Comparison of ENCODE assay signal across 14 cellular contexts in the genomic region with DNA sequence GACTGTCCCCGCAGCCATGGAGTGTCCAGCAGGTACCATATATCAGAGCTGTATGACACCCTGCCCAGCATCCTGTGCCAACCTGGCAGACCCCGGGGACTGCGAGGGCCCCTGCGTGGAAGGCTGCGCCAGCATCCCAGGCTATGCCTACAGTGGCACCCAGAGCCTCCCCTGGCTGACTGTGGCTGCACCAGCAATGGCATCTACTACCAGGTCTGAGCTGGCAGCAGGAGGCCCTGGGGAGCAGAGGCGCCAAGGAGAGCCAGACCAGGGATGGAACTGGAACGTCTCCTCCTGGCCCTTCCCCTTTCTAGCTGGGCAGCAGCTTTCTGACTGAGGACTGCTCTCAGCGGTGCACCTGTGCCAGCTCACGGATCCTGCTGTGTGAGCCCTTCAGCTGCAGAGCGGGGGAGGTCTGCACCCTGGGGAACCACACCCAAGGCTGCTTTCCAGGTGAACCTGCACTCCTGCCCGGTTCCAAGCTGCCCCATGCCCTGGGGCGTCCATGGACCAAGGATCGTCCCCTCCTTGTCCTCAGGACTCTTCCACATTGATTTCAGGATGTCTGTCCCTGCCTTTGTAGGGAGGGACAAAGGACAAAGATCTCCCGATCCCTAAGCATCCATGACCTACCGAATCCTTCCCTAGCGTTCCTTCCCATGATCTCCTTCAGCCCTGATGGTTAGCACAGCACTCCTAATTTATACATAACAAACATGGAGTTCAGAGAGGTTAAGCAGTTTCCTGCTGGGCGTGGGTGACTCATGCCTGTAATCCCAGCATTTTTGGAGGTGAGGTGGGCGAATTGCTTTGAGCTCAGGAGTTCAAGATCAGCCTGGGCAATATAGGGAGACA. TPM values are rescaled to one million over a fixed set of nuclear protein-coding genes. Genes with fewer than 3 reads are reported as not detected.
DNase-seq lines count a peak whose midpoint lies in the region; TF ChIP-seq lines count a peak whose summit lies in the region.
"Had no signal": no experiment of that assay in that cellular context is flagged by ENCODE, and none has a peak within 500 bp of the region (broad histone marks: within the 10 kb centered on the region; RNA-seq: fewer than 3 reads in every experiment).

No MANE protein-coding gene starts in this region.

- H3K4me1 ChIP-seq in iPS-15b (ENCODE audit: control insufficient read depth, insufficient read depth, low read length) (peaks cover 6% of the 10 kb centered on the region), thyroid gland (no peaks in the 10 kb centered on the region)
- H3K4me1 ChIP-seq: BE2C, stomach had no signal

- no peak for TF ChIP-seq POLR2A in thyroid gland (IDR thresholded peaks at IDR 0.05)

- H3K27ac Mint-ChIP-seq in HFFc6: no peak overlapping the region
- H3K27ac Mint-ChIP-seq: nephron progenitor cell had no signal

- intact Hi-C loops in thyroid gland (cut with DNase I): no loop called here

- no peaks in the 10 kb centered on the region for H3K36me3 Mint-ChIP-seq in HFFc6 (ENCODE audit: low read depth)

- WGBS in thyroid gland, 2 donors: 61 to 66% methylated on average over 11 to 14 of the region's 18 CpGs

- H3K9me3 ChIP-seq in iPS-15b (ENCODE audit: control insufficient read depth, insufficient read depth, low read length) (no peaks in the 10 kb centered on the region), thyroid gland (no peaks in the 10 kb centered on the region)
- H3K9me3 ChIP-seq: BE2C, stomach had no signal

- H3K9ac ChIP-seq in iPS-15b (ENCODE audit: low read depth, low read length): peak overlapping the region; percentile 16

- H3K27me3 Mint-ChIP-seq in HFFc6 (ENCODE audit: insufficient read depth): peaks cover 23% of the 10 kb centered on the region

- no peak overlapping the region for H3K4me3 Mint-ChIP-seq in HFFc6
- H3K4me3 Mint-ChIP-seq: nephron progenitor cell had no signal

- no peaks in the 10 kb centered on the region for H3K9me3 Mint-ChIP-seq in HFFc6
- H3K9me3 Mint-ChIP-seq: nephron progenitor cell had no signal

- no peak overlapping the region for H3K4me3 ChIP-seq in iPS-15b (ENCODE audit: low read depth, low read length)
- no peak overlapping the region for H3K4me3 ChIP-seq in thyroid gland (replicated peaks in 1 of 3)
- H3K4me3 ChIP-seq: stomach had no signal

- peaks cover 7% of the 10 kb centered on the region for H3K4me1 Mint-ChIP-seq in HFFc6 (ENCODE audit: low read depth)

- H3K36me3 ChIP-seq in iPS-15b (ENCODE audit: control insufficient read depth, insufficient read depth, low read length): no peaks in the 10 kb centered on the region
- no peaks in the 10 kb centered on the region for H3K36me3 ChIP-seq in thyroid gland
- H3K36me3 ChIP-seq: BE2C, stomach had no signal

- H3K27me3 ChIP-seq in iPS-15b (ENCODE audit: control insufficient read depth, insufficient read depth, low read length) (no peaks in the 10 kb centered on the region), thyroid gland (no peaks in the 10 kb centered on the region)
- H3K27me3 ChIP-seq: BE2C had no signal

- no peak overlapping the region for H3K27ac ChIP-seq in thyroid gland
- H3K27ac ChIP-seq: stomach had no signal

- DNase-seq in COLO668 (lab: John Stamatoyannopoulos, UW; ENCODE audit: unreplicated experiment): peak; percentile 4
- DNase-seq in HFFc6: peak; percentile 7
- DNase-seq in RPMI7951 (ENCODE audit: low read depth): peak; percentile 15
- DNase-seq in cerebellar nuclear complex (lab: John Stamatoyannopoulos, UW): no peak
- no peak for DNase-seq in thyroid gland
- DNase-seq in activated T-cell treated with anti-CD3 and anti-CD28 coated beads, Interleukin-2, amount 50 U/mL, for 48 hours: no peak
- DNase-seq in AML-193 (lab: John Stamatoyannopoulos, UW): no peak
- DNase-seq: activated effector memory CD4-positive, alpha-beta T cell treated with Interleukin-2 at 50 U/mL for 16 hours; BE2C; head of caudate nucleus; NCI-H1694; nephron progenitor cell; stomach had no signal

- no peak for TF ChIP-seq CTCF in HFFc6 (IDR thresholded peaks at IDR 0.05)
- no peak for TF ChIP-seq CTCF in thyroid gland (IDR thresholded peaks at IDR 0.05)

RNA-seq across cellular contexts. Expression of a gene that starts 33.3 kb away (rescaled TPM):
- 1 to 10 TPM; 3.8 to 10.0 (median 4.6) TPM for total RNA-seq in HFFc6 (2021; fragmentation: NEBNext Ultra II Directional; extraction: Animal tissue kit (Norgen Biotek cat#: 25700))
- 24.6 and 27.0 TPM in 2 replicates for total RNA-seq in RPMI7951 (2014; rRNA removed; shearing (Covaris generic))
- total RNA-seq in thyroid gland: 10 to 100 TPM; 27.9 to 38.0 (median 35.1) TPM

RNA-seq across cellular contexts. Expression of a gene that starts 58.5 kb away (rescaled TPM):
- total RNA-seq in HFFc6 (2021; fragmentation: NEBNext Ultra II Directional; extraction: Animal tissue kit (Norgen Biotek cat#: 25700)): 10 to 100 TPM; 19.3 to 26.2 (median 21.7) TPM
- total RNA-seq in RPMI7951 (2014; rRNA removed; shearing (Covaris generic)): 9.4 and 9.6 TPM in 2 replicates
- 10 to 100 TPM; 15.2 to 27.9 (median 17.2) TPM for total RNA-seq in thyroid gland

Comparison
In these comparisons a context has a peak if more than half of its experiments do, and no peak if none do; other contexts are left out.
1. DNase-seq: peak in COLO668 (single experiment), HFFc6 (single experiment) and RPMI7951 (single experiment); none in cerebellar nuclear complex (0 of 2), thyroid gland (0 of 2), activated T-cell treated with anti-CD3 and anti-CD28 coated beads, Interleukin-2, amount 50 U/mL, for 48 hours (0 of 2) and AML-193 (0 of 2).